In the genomic region with DNA sequence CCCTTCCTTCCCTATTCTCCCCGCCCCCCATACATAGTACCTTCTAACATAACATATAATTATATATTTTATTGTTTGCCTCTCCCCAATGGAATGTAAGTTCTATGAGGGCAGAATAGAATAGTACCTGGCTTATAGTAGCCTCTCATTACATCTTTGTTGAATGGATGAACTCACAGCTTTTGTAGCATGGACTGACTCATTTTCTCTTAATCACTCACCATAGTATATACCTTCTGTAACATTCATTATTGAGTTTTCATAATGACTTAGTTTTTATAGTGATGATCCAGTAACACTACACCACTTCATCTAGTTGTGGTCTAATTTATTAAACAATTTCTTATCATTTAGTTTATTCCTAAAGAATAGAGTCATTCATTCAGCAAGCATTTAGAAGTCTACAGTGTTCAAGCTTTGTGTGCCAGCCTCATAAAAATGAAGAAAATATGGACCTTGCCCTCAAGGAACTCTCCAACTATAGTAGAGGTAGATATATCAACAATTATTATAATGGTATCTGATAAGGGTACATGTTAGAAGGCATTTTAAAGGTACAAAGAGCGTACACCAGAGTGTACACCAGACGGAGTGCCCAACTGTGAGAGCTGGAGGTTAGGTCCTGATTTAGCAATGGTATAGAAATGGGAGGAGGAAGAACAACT, we compare ENCODE assay signal across 23 cellular contexts. TPM values are rescaled to one million over a fixed set of nuclear protein-coding genes. Genes with fewer than 3 reads are reported as not detected.
A peak's percentile ranks its signal among the peaks of the same experiment; 100 is the strongest.
DNase-seq lines count a peak whose midpoint lies in the region; ATAC-seq and TF ChIP-seq lines count a peak whose summit lies in the region.
"Had no signal": no experiment of that assay in that cellular context is flagged by ENCODE, and none has a peak within 500 bp of the region (broad histone marks: within the 10 kb centered on the region; RNA-seq: fewer than 3 reads in every experiment).

No MANE protein-coding gene starts in this region.

- DNase-seq in activated naive CD4-positive, alpha-beta T cell treated with anti-CD3 and anti-CD28 coated beads for 36 hours, result no peak
- no peak for DNase-seq in activated naive CD4-positive, alpha-beta T cell treated with anti-CD3 and anti-CD28 coated beads, Interleukin-2, amount 50 U/mL, for 16 hours
- no peak for DNase-seq in hepatocyte (ENCODE audit: low spot score)
- DNase-seq in cerebellar nuclear complex (lab: John Stamatoyannopoulos, UW), result no peak
- no peak for DNase-seq in naive thymus-derived CD4-positive, alpha-beta T cell
- DNase-seq: body of pancreas; effector CD4-positive, alpha-beta T cell; glutamatergic neuron; GOT3; HFFc6; naive thymus-derived CD8-positive, alpha-beta T cell; SHP77 treated with DMSO at 0.1 percent for 48 hours; stimulated activated CD4-positive, alpha-beta T cell treated with anti-CD3 and anti-CD28 coated beads, Interleukin-1b, Interleukin-23, amount 100 ng/mL, for 48 hours; substantia nigra; upper lobe of right lung had no signal

- H3K27ac ChIP-seq in hepatocyte, result no peak overlapping the region
- H3K27ac ChIP-seq in naive thymus-derived CD4-positive, alpha-beta T cell (ENCODE audit: low read depth, low read length), result no peak overlapping the region
- H3K27ac ChIP-seq: BLaER1, body of pancreas, upper lobe of right lung, VCaP had no signal

- H3K9me3 ChIP-seq in hepatocyte (ENCODE audit: low read depth), result no peaks in the 10 kb centered on the region
- no peaks in the 10 kb centered on the region for H3K9me3 ChIP-seq in naive thymus-derived CD4-positive, alpha-beta T cell (ENCODE audit: control insufficient read depth in 2 of 3, low read length in 3 of 3)
- H3K9me3 ChIP-seq: body of pancreas, upper lobe of right lung had no signal

- POLR2A ChIA-PET in naive thymus-derived CD4-positive, alpha-beta T cell (lab: Charles Lee), result no interaction called here

- H3K36me3 ChIP-seq in hepatocyte (replicated peaks; ENCODE audit: insufficient read depth, low read depth), result no peaks in the 10 kb centered on the region
- no peaks in the 10 kb centered on the region for H3K36me3 ChIP-seq in naive thymus-derived CD4-positive, alpha-beta T cell (ENCODE audit: control insufficient read depth in 2 of 3, insufficient read depth in 3 of 3, low read length in 3 of 3)
- H3K36me3 ChIP-seq: BLaER1, upper lobe of right lung had no signal

- no peaks in the 10 kb centered on the region for H3K27me3 Mint-ChIP-seq in activated naive CD4-positive, alpha-beta T cell treated with anti-CD3 and anti-CD28 coated beads for 36 hours (ENCODE audit: low read depth)
- no peaks in the 10 kb centered on the region for H3K27me3 Mint-ChIP-seq in activated T-helper 17 cell treated with anti-CD3 and anti-CD28 coated beads, Interleukin-2, amount 50 U/mL, for 72 hours
- no peaks in the 10 kb centered on the region for H3K27me3 Mint-ChIP-seq in stimulated activated naive CD8-positive, alpha-beta T cell treated with anti-CD3 and anti-CD28 coated beads, Interleukin-15, Interleukin-2, amounts not matched to agents 100 ng/mL and 50 ng/mL, for 24 hours
- no peaks in the 10 kb centered on the region for H3K27me3 Mint-ChIP-seq in naive thymus-derived CD4-positive, alpha-beta T cell
- H3K27me3 Mint-ChIP-seq: naive thymus-derived CD8-positive, alpha-beta T cell had no signal

- no peaks in the 10 kb centered on the region for H3K27me3 ChIP-seq in hepatocyte
- no peaks in the 10 kb centered on the region for H3K27me3 ChIP-seq in naive thymus-derived CD4-positive, alpha-beta T cell (ENCODE audit: control insufficient read depth in 2 of 2, insufficient read depth in 2 of 2, low read length in 2 of 2)
- H3K27me3 ChIP-seq: BLaER1, body of pancreas, upper lobe of right lung had no signal

- H3K79me2 ChIP-seq in hepatocyte, result peaks cover 93% of the 10 kb centered on the region

- no peak for TF ChIP-seq CTCF in hepatocyte (IDR thresholded peaks at IDR 0.05; ENCODE audit: poor library complexity)

- CTCF ChIA-PET in activated naive CD4-positive, alpha-beta T cell treated with anti-CD3 and anti-CD28 coated beads for 36 hours (lab: Charles Lee), result no interaction called here
- CTCF ChIA-PET in naive thymus-derived CD4-positive, alpha-beta T cell (lab: Charles Lee), result no interaction called here

- H3K4me2 ChIP-seq in hepatocyte, result peak overlapping the region; percentile 47
- H3K4me2 ChIP-seq: BLaER1, smooth muscle cell had no signal

- intact Hi-C loops in activated naive CD4-positive, alpha-beta T cell treated with anti-CD3 and anti-CD28 coated beads for 36 hours (cut with micrococcal nuclease), result loop anchor here (1.0 to 5.0 kb wide), 6 partner anchors 10 to 580 kb away; no protein-coding TSS in a partner anchor
- intact Hi-C loops in naive thymus-derived CD4-positive, alpha-beta T cell (cut with micrococcal nuclease), result no loop called here

- no peak overlapping the region for H3K4me3 ChIP-seq in hepatocyte
- H3K4me3 ChIP-seq in naive thymus-derived CD4-positive, alpha-beta T cell (ENCODE audit: low read length), result no peak overlapping the region
- H3K4me3 ChIP-seq: BLaER1, body of pancreas, smooth muscle cell, upper lobe of right lung had no signal

- peak overlapping the region; percentile 71 for H3K27ac Mint-ChIP-seq in activated naive CD4-positive, alpha-beta T cell treated with anti-CD3 and anti-CD28 coated beads for 36 hours
- H3K27ac Mint-ChIP-seq in activated T-helper 17 cell treated with anti-CD3 and anti-CD28 coated beads, Interleukin-2, amount 50 U/mL, for 72 hours, result peak overlapping the region; percentile 93
- H3K27ac Mint-ChIP-seq in stimulated activated naive CD8-positive, alpha-beta T cell treated with anti-CD3 and anti-CD28 coated beads, Interleukin-15, Interleukin-2, amounts not matched to agents 100 ng/mL and 50 ng/mL, for 24 hours, result peak overlapping the region; percentile 90
- peak overlapping the region in 3 of 9 donors; percentile 8 to 32 (median 30) for H3K27ac Mint-ChIP-seq in naive thymus-derived CD4-positive, alpha-beta T cell
- H3K27ac Mint-ChIP-seq: HFFc6, mesothelial cell of epicardium had no signal

- 85% methylated on average over 3 of the region's 3 CpGs for WGBS in hepatocyte (ENCODE audit: low lambda C conversion rate, missing lambda C conversion rate)

- peaks cover 2% of the 10 kb centered on the region for H3K36me3 Mint-ChIP-seq in activated naive CD4-positive, alpha-beta T cell treated with anti-CD3 and anti-CD28 coated beads for 36 hours (ENCODE audit: low read depth)
- H3K36me3 Mint-ChIP-seq in activated T-helper 17 cell treated with anti-CD3 and anti-CD28 coated beads, Interleukin-2, amount 50 U/mL, for 72 hours (ENCODE audit: low read depth), result peaks cover 12% of the 10 kb centered on the region
- H3K36me3 Mint-ChIP-seq in stimulated activated naive CD8-positive, alpha-beta T cell treated with anti-CD3 and anti-CD28 coated beads, Interleukin-15, Interleukin-2, amounts not matched to agents 100 ng/mL and 50 ng/mL, for 24 hours (ENCODE audit: low read depth), result peaks cover 9% of the 10 kb centered on the region
- peaks cover 0 to 31% (median 17%) of the 10 kb centered on the region in 5 donors for H3K36me3 Mint-ChIP-seq in naive thymus-derived CD4-positive, alpha-beta T cell

- H3K9me2 ChIP-seq in hepatocyte (replicated peaks; ENCODE audit: insufficient read depth), result no peaks in the 10 kb centered on the region

- H3K4me1 Mint-ChIP-seq in activated naive CD4-positive, alpha-beta T cell treated with anti-CD3 and anti-CD28 coated beads for 36 hours (ENCODE audit: low read depth), result peaks cover 38% of the 10 kb centered on the region
- H3K4me1 Mint-ChIP-seq in activated T-helper 17 cell treated with anti-CD3 and anti-CD28 coated beads, Interleukin-2, amount 50 U/mL, for 72 hours, result peaks cover 26% of the 10 kb centered on the region
- peaks cover 67% of the 10 kb centered on the region for H3K4me1 Mint-ChIP-seq in stimulated activated naive CD8-positive, alpha-beta T cell treated with anti-CD3 and anti-CD28 coated beads, Interleukin-15, Interleukin-2, amounts not matched to agents 100 ng/mL and 50 ng/mL, for 24 hours (ENCODE audit: low read depth)
- H3K4me1 Mint-ChIP-seq in naive thymus-derived CD4-positive, alpha-beta T cell, result peaks cover 22 to 72% (median 62%) of the 10 kb centered on the region in 7 donors
- H3K4me1 Mint-ChIP-seq: mesothelial cell of epicardium had no signal

- H3K9me3 Mint-ChIP-seq in activated naive CD4-positive, alpha-beta T cell treated with anti-CD3 and anti-CD28 coated beads for 36 hours, result peaks cover 2% of the 10 kb centered on the region
- H3K9me3 Mint-ChIP-seq in activated T-helper 17 cell treated with anti-CD3 and anti-CD28 coated beads, Interleukin-2, amount 50 U/mL, for 72 hours, result peaks cover 3% of the 10 kb centered on the region
- peaks cover 6% of the 10 kb centered on the region for H3K9me3 Mint-ChIP-seq in stimulated activated naive CD8-positive, alpha-beta T cell treated with anti-CD3 and anti-CD28 coated beads, Interleukin-15, Interleukin-2, amounts not matched to agents 100 ng/mL and 50 ng/mL, for 24 hours
- peaks cover 0 to 7% (median 2%) of the 10 kb centered on the region in 11 donors for H3K9me3 Mint-ChIP-seq in naive thymus-derived CD4-positive, alpha-beta T cell
- H3K9me3 Mint-ChIP-seq: HFFc6 had no signal

- peaks cover 52% of the 10 kb centered on the region for H4K20me1 ChIP-seq in hepatocyte (ENCODE audit: insufficient read depth, poor library complexity, severe bottlenecking)

- peaks cover 4% of the 10 kb centered on the region for H3K4me1 ChIP-seq in hepatocyte (ENCODE audit: insufficient read depth)
- H3K4me1 ChIP-seq in naive thymus-derived CD4-positive, alpha-beta T cell (ENCODE audit: control insufficient read depth in 2 of 2, insufficient read depth in 2 of 2, low read length in 2 of 2), result peaks cover 4 to 6% of the 10 kb centered on the region in 2 donors
- H3K4me1 ChIP-seq: BLaER1 had no signal

- ATAC-seq in activated T-helper 17 cell treated with anti-CD3 and anti-CD28 coated beads, Interleukin-2, amount 50 U/mL, for 72 hours (replicated peaks), result peak; percentile 89
- no peak for ATAC-seq in naive thymus-derived CD4-positive, alpha-beta T cell
- ATAC-seq: body of pancreas; HepG2; naive thymus-derived CD8-positive, alpha-beta T cell; Panc1; upper lobe of right lung had no signal

- H2AFZ ChIP-seq in hepatocyte, result no peak overlapping the region

- H3K4me3 Mint-ChIP-seq in activated naive CD4-positive, alpha-beta T cell treated with anti-CD3 and anti-CD28 coated beads for 36 hours, result no peak overlapping the region
- peak overlapping the region; percentile 66 for H3K4me3 Mint-ChIP-seq in activated T-helper 17 cell treated with anti-CD3 and anti-CD28 coated beads, Interleukin-2, amount 50 U/mL, for 72 hours
- peak overlapping the region; percentile 64 for H3K4me3 Mint-ChIP-seq in stimulated activated naive CD8-positive, alpha-beta T cell treated with anti-CD3 and anti-CD28 coated beads, Interleukin-15, Interleukin-2, amounts not matched to agents 100 ng/mL and 50 ng/mL, for 24 hours
- H3K4me3 Mint-ChIP-seq in naive thymus-derived CD4-positive, alpha-beta T cell, result peak overlapping the region in 1 of 10 donors; percentile 4
- H3K4me3 Mint-ChIP-seq: HFFc6, mesothelial cell of epicardium had no signal

RNA-seq across cellular contexts. Expression of gene NCOA1, which starts 31.1 kb away (rescaled TPM):
- total RNA-seq in activated naive CD4-positive, alpha-beta T cell treated with anti-CD3 and anti-CD28 coated beads for 36 hours, result 10 to 100 TPM; 14.0 to 15.4 TPM
- 10 to 100 TPM; 27.5 to 29.7 TPM for total RNA-seq in activated T-helper 17 cell treated with anti-CD3 and anti-CD28 coated beads, Interleukin-2, amount 50 U/mL, for 72 hours
- 51.7 and 53.9 TPM in 2 replicates for total RNA-seq in hepatocyte
- 32.5 and 39.0 TPM in 2 replicates for polyA plus RNA-seq in hepatocyte
- total RNA-seq in naive thymus-derived CD4-positive, alpha-beta T cell, result 10 to 100 TPM; 20.9 to 72.8 (median 46.6) TPM
- 10 to 100 TPM; 13.2 to 20.7 TPM for polyA plus RNA-seq in naive thymus-derived CD4-positive, alpha-beta T cell
